22 cellular contexts compared by ENCODE assay signal in genomic region chr5:71816307-71816706, GRCh38.
"Had no signal": no experiment of that assay in that cellular context is flagged by ENCODE, and none has a peak within 500 bp of the region (broad histone marks: within the 10 kb centered on the region; RNA-seq: fewer than 3 reads in every experiment).

No MANE protein-coding gene starts in this region.

- ATAC-seq: activated naive CD4-positive, alpha-beta T cell treated with anti-CD3 and anti-CD28 coated beads, Interleukin-2, amount 50 U/mL, for 72 hours; activated T-helper 17 cell treated with anti-CD3 and anti-CD28 coated beads, Interleukin-2, amount 50 U/mL, for 72 hours; left lobe of liver; natural killer cell had no signal

- H3K27ac Mint-ChIP-seq: activated naive CD4-positive, alpha-beta T cell treated with anti-CD3 and anti-CD28 coated beads, Interleukin-2, amount 50 U/mL, for 72 hours; activated T-cell treated with anti-CD3 and anti-CD28 coated beads, Interleukin-2, amount 50 U/mL, for 24 hours; activated T-helper 17 cell treated with anti-CD3 and anti-CD28 coated beads, Interleukin-2, amount 50 U/mL, for 72 hours; brain; natural killer cell; progenitor cell of endocrine pancreas had no signal

- H3K4me3 Mint-ChIP-seq: activated T-cell treated with anti-CD3 and anti-CD28 coated beads, Interleukin-2, amount 50 U/mL, for 24 hours; activated T-helper 17 cell treated with anti-CD3 and anti-CD28 coated beads, Interleukin-2, amount 50 U/mL, for 72 hours; brain; natural killer cell had no signal

- H3K27ac ChIP-seq: esophagus squamous epithelium, spleen, upper lobe of left lung had no signal

- H3K36me3 Mint-ChIP-seq: activated naive CD4-positive, alpha-beta T cell treated with anti-CD3 and anti-CD28 coated beads, Interleukin-2, amount 50 U/mL, for 72 hours; brain; natural killer cell had no signal

- H3K36me3 ChIP-seq: esophagus squamous epithelium, spleen, upper lobe of left lung had no signal

- DNase-seq: activated CD4-positive, alpha-beta T cell treated with anti-CD3 and anti-CD28 coated beads for 1 hour; activated CD4-positive, alpha-beta T cell treated with anti-CD3 and anti-CD28 coated beads, Interleukin-2, amount 50 U/mL, for 4 hours; activated CD8-positive, alpha-beta memory T cell treated with anti-CD3 and anti-CD28 coated beads for 24 hours; activated CD8-positive, alpha-beta memory T cell treated with anti-CD3 and anti-CD28 coated beads, Interleukin-2, amount 50 U/mL, for 4 hours; activated T-cell treated with anti-CD3 and anti-CD28 coated beads, Interleukin-2, amount 50 U/mL, for 24 hours; aorta; caudate nucleus; effector memory CD4-positive, alpha-beta T cell; esophagus squamous epithelium; kidney; natural killer cell; spleen; stimulated activated CD4-positive, alpha-beta T cell treated with anti-CD3 and anti-CD28 coated beads, Interleukin-4, amount 100 ng/mL, for 24 hours; stimulated activated naive CD4-positive, alpha-beta T cell treated with Interleukin-2 at 50 U/mL for 16 hours had no signal

- H3K4me1 Mint-ChIP-seq: activated T-helper 17 cell treated with anti-CD3 and anti-CD28 coated beads, Interleukin-2, amount 50 U/mL, for 72 hours; brain; natural killer cell had no signal

- H3K4me1 ChIP-seq: spleen, upper lobe of left lung had no signal

- FAIRE-seq: kidney, TTC549 had no signal

- H3K4me3 ChIP-seq: esophagus squamous epithelium, lung, spleen, upper lobe of left lung had no signal

- H3K27me3 ChIP-seq: esophagus squamous epithelium, upper lobe of left lung had no signal
